Comparison of ENCODE assay signal across 27 cellular contexts in genomic region chr2:128270306-128271185, GRCh38. TPM values are rescaled to one million over a fixed set of nuclear protein-coding genes. Genes with fewer than 3 reads are reported as not detected.
DNase-seq lines count a peak whose midpoint lies in the region; ATAC-seq, FAIRE-seq and TF ChIP-seq lines count a peak whose summit lies in the region.
"Had no signal": no experiment of that assay in that cellular context is flagged by ENCODE, and none has a peak within 500 bp of the region (broad histone marks: within the 10 kb centered on the region; RNA-seq: fewer than 3 reads in every experiment).

No MANE protein-coding gene starts in this region.

- no peak overlapping the region for H3K4me3 Mint-ChIP-seq in activated CD8-positive, alpha-beta memory T cell treated with anti-CD3 and anti-CD28 coated beads, Interleukin-2, amount 10 ng/mL, durations not matched to agents 7 days and 5 days
- H3K4me3 Mint-ChIP-seq: activated naive CD8-positive, alpha-beta T cell treated with anti-CD3 and anti-CD28 coated beads, Interleukin-2, amount 10 ng/mL, durations not matched to agents 7 days and 5 days; activated T-helper 17 cell treated with anti-CD3 and anti-CD28 coated beads, Interleukin-2, amount 50 U/mL, for 72 hours; brain had no signal

- H3K9ac ChIP-seq in SK-N-SH = no peak overlapping the region
- no peak overlapping the region for H3K9ac ChIP-seq in HepG2 (ENCODE audit: insufficient read depth, low read depth, low read length)

- H3K79me2 ChIP-seq in SK-N-SH (ENCODE audit: insufficient read depth) = no peaks in the 10 kb centered on the region
- H3K79me2 ChIP-seq in HepG2 (ENCODE audit: insufficient read depth, low read length) = peaks cover 30% of the 10 kb centered on the region

- H3K36me3 ChIP-seq in SK-N-SH (replicated peaks in 1 of 2; ENCODE audit: control insufficient read depth in 1 of 2, insufficient read depth in 2 of 2, low read length in 1 of 2) (peaks cover 0 to 9% of the 10 kb centered on the region in 2 experiments), ascending aorta (peaks cover 0 to 9% of the 10 kb centered on the region in 2 donors), HepG2 (replicated peaks in 1 of 2; ENCODE audit: control insufficient read depth in 1 of 2, insufficient read depth in 2 of 2, low read length in 2 of 2) (peaks cover 36 to 58% of the 10 kb centered on the region in 2 experiments), spleen (peaks cover 0 to 84% (median 14%) of the 10 kb centered on the region in 6 donors)

- no peaks in the 10 kb centered on the region for H3K9me2 ChIP-seq in SK-N-SH

- no peaks in the 10 kb centered on the region for H3K27me3 Mint-ChIP-seq in activated CD8-positive, alpha-beta memory T cell treated with anti-CD3 and anti-CD28 coated beads, Interleukin-2, amount 10 ng/mL, durations not matched to agents 7 days and 5 days
- H3K27me3 Mint-ChIP-seq: activated naive CD8-positive, alpha-beta T cell treated with anti-CD3 and anti-CD28 coated beads, Interleukin-2, amount 10 ng/mL, durations not matched to agents 7 days and 5 days; activated T-helper 17 cell treated with anti-CD3 and anti-CD28 coated beads, Interleukin-2, amount 50 U/mL, for 72 hours; brain had no signal

- H3K4me3 ChIP-seq in SK-N-SH (ENCODE audit: low read depth in 2 of 2, low read length in 1 of 2) (no peak overlapping the region), ascending aorta (no peak overlapping the region), HepG2 (replicated peaks in 1 of 3; ENCODE audit: insufficient read depth in 1 of 3, low read depth in 2 of 3, low read length in 3 of 3) (no peak overlapping the region; a peak in 1 of 6 replicates), spleen (no peak overlapping the region)
- H3K4me3 ChIP-seq: GM12878, heart right ventricle, lung had no signal

- WGBS in SK-N-SH (ENCODE audit: low lambda C conversion rate) = 91% methylated on average over 13 of the region's 15 CpGs
- WGBS in HepG2 (ENCODE audit: low lambda C conversion rate) = 76% methylated on average over 14 of the region's 15 CpGs
- 77 to 85% (median 80%) methylated on average over 14 to 15 of the region's 15 CpGs for WGBS in spleen, 5 donors

- H3K27me3 ChIP-seq in SK-N-SH (ENCODE audit: insufficient read depth) (no peaks in the 10 kb centered on the region), ascending aorta (no peaks in the 10 kb centered on the region), HepG2 (ENCODE audit: control insufficient read depth in 1 of 2, insufficient read depth in 2 of 2, low read length in 2 of 2) (no peaks in the 10 kb centered on the region), spleen (replicated peaks in 1 of 7) (no peaks in the 10 kb centered on the region)
- H3K27me3 ChIP-seq: heart right ventricle had no signal

- no peak for TF ChIP-seq EP300 in SK-N-SH (IDR thresholded peaks at IDR 0.05; ENCODE audit: borderline replicate concordance in 1 of 2, low read depth in 1 of 2, low read length in 1 of 2)
- TF ChIP-seq EP300 in HepG2 (IDR thresholded peaks at IDR 0.05; ENCODE audit: low read depth in 2 of 2, low read length in 2 of 2) = peak in 1 of 2 experiments; percentile 45; a peak in 1 of 4 replicates
- no peak for TF ChIP-seq EP300 in HepG2 (CRISPR knock-in tag; IDR thresholded peaks at IDR 0.05; ENCODE audit: borderline replicate concordance)

- in situ Hi-C loops in HepG2 (cut with HindIII; ENCODE audit: extremely low pct_ligation_motif_present, low pct_unique_long_range_greater_than_20kb) = no loop called here

- no peak for TF ChIP-seq CTCF in SK-N-SH (IDR thresholded peaks at IDR 0.05)
- no peak for TF ChIP-seq CTCF in ascending aorta (IDR thresholded peaks at IDR 0.05)
- 0 out of 2 replicates have a peak, but pooled peaks have one; percentile 8 for TF ChIP-seq CTCF in HepG2 (CRISPR knock-in tag; IDR thresholded peaks at IDR 0.05)
- no peak for TF ChIP-seq CTCF in spleen (IDR thresholded peaks at IDR 0.05 in 8 of 11, conservative IDR thresholded peaks at IDR 0.05 in 3 of 11)

- TF ChIP-seq RAD21 in SK-N-SH (IDR thresholded peaks at IDR 0.05; ENCODE audit: low read length) (no peak), HepG2 (CRISPR knock-in tag; IDR thresholded peaks at IDR 0.05) (no peak)

- POLR2A ChIA-PET in SK-N-SH (lab: Yijun Ruan, JAX) = interaction anchor here (0.6 kb wide), 1 partner anchor 1130 kb away, joined by 3 read pairs; no protein-coding TSS in a partner anchor
- POLR2A ChIA-PET in HepG2 (lab: Yijun Ruan, JAX) = interaction anchor here (1.3 kb wide), 1 partner anchor 9 kb away, joined by 3 read pairs; no protein-coding TSS in a partner anchor

- H2AFZ ChIP-seq in SK-N-SH (ENCODE audit: low read depth) (no peak overlapping the region), HepG2 (ENCODE audit: low read length) (no peak overlapping the region)

- H3K27ac ChIP-seq in SK-N-SH (ENCODE audit: low read depth in 2 of 2, low read length in 1 of 2) (no peak overlapping the region; a peak in 1 of 4 replicates), ascending aorta (no peak overlapping the region), HepG2 (ENCODE audit: extremely low read length, insufficient read depth, low read length) (peak overlapping the region; percentile 50), spleen (peak overlapping the region in 1 of 8 donors; percentile 37)
- H3K27ac ChIP-seq: 22Rv1, heart right ventricle had no signal

- FAIRE-seq in HepG2 (lab: Jason Lieb, UNC) = peak; percentile 59
- FAIRE-seq: endothelial cell of umbilical vein, GM12878, RCC 7860 had no signal

- intact Hi-C loops in ascending aorta (cut with DNase I) (no loop called here), HepG2 (cut with micrococcal nuclease; ENCODE audit: unreplicated experiment) (no loop called here), spleen (cut with DNase I; ENCODE audit: low total_unique reads) (no loop called here)

- H3K36me3 Mint-ChIP-seq in activated CD8-positive, alpha-beta memory T cell treated with anti-CD3 and anti-CD28 coated beads, Interleukin-2, amount 10 ng/mL, durations not matched to agents 7 days and 5 days = peaks cover 12% of the 10 kb centered on the region

- H3K9me3 ChIP-seq in SK-N-SH (no peaks in the 10 kb centered on the region), ascending aorta (no peaks in the 10 kb centered on the region), HepG2 (ENCODE audit: low read length) (0 out of 2 replicates have a peak, but pooled peaks cover 3% of the 10 kb centered on the region), spleen (peaks cover 0 to 16% (median 16%) of the 10 kb centered on the region in 8 donors)

- H3K4me2 ChIP-seq in SK-N-SH = no peak overlapping the region
- peak overlapping the region; percentile 19 for H3K4me2 ChIP-seq in HepG2 (ENCODE audit: low read depth, low read length)

- H4K20me1 ChIP-seq in SK-N-SH (ENCODE audit: insufficient read depth) (no peaks in the 10 kb centered on the region), HepG2 (ENCODE audit: insufficient read depth, low read length) (peaks cover 29% of the 10 kb centered on the region; the same call in 1 of the 2 replicates)

- BruUV-seq in HepG2 (replicated peaks; lab: Mats Ljungman, UMichigan) = no TSS peak

- peaks cover 6% of the 10 kb centered on the region for H3K9me3 Mint-ChIP-seq in activated CD8-positive, alpha-beta memory T cell treated with anti-CD3 and anti-CD28 coated beads, Interleukin-2, amount 10 ng/mL, durations not matched to agents 7 days and 5 days (ENCODE audit: low read depth)
- H3K9me3 Mint-ChIP-seq: activated T-helper 17 cell treated with anti-CD3 and anti-CD28 coated beads, Interleukin-2, amount 50 U/mL, for 72 hours had no signal

- TF ChIP-seq POLR2A in HepG2 (IDR thresholded peaks at IDR 0.05; ENCODE audit: insufficient read depth in 1 of 2, low read depth in 2 of 2, low read length in 2 of 2) (no peak), spleen (IDR thresholded peaks at IDR 0.05) (no peak)

- DNase-seq in SK-N-SH = peak; percentile 17
- DNase-seq in ascending aorta (ENCODE audit: low spot score in 2 of 2) = peak; percentile 4 to 59
- DNase-seq in HepG2 (ENCODE audit: low spot score) = peak; percentile 48
- DNase-seq in spleen = peak; percentile 72
- no peak for DNase-seq in NCI-H526 treated with DMSO at 0.1 percent for 48 hours (lab: John Stamatoyannopoulos, UW)
- no peak for DNase-seq in activated CD8-positive, alpha-beta memory T cell treated with anti-CD3 and anti-CD28 coated beads, Interleukin-2, amount 10 ng/mL, durations not matched to agents 7 days and 5 days
- DNase-seq: activated naive CD8-positive, alpha-beta T cell treated with anti-CD3 and anti-CD28 coated beads, Interleukin-2, amount 10 ng/mL, durations not matched to agents 7 days and 5 days; cortex of kidney; GOT3; KG1; NCI-H1694 treated with DMSO at 0.1 percent for 48 hours; NCI-H226; stimulated activated CD4-positive, alpha-beta T cell treated with anti-CD3 and anti-CD28 coated beads, Interleukin-1b, Interleukin-23, amount 100 ng/mL, for 48 hours; stimulated activated naive CD4-positive, alpha-beta T cell treated with Interleukin-2 at 50 U/mL for 16 hours; T1000; trophoblast cell had no signal

- no peaks in the 10 kb centered on the region for H3F3A ChIP-seq in SK-N-SH (replicated peaks; ENCODE audit: insufficient read depth)

- H3K4me1 ChIP-seq in SK-N-SH (ENCODE audit: control insufficient read depth in 1 of 2, insufficient read depth in 2 of 2, low read depth in 1 of 2, low read length in 1 of 2) (peaks cover 0 to 26% of the 10 kb centered on the region in 2 experiments; a peak in 1 of 4 replicates), ascending aorta (no peaks in the 10 kb centered on the region), HepG2 (ENCODE audit: insufficient read depth, low read length) (peaks cover 27% of the 10 kb centered on the region), spleen (peaks cover 0 to 48% (median 18%) of the 10 kb centered on the region in 6 donors)

- peaks cover 2% of the 10 kb centered on the region for H3K4me1 Mint-ChIP-seq in activated CD8-positive, alpha-beta memory T cell treated with anti-CD3 and anti-CD28 coated beads, Interleukin-2, amount 10 ng/mL, durations not matched to agents 7 days and 5 days
- H3K4me1 Mint-ChIP-seq: activated naive CD8-positive, alpha-beta T cell treated with anti-CD3 and anti-CD28 coated beads, Interleukin-2, amount 10 ng/mL, durations not matched to agents 7 days and 5 days had no signal

- CTCF ChIA-PET in SK-N-SH (lab: Yijun Ruan, JAX) = interaction anchor here (1.0 kb wide), 1 partner anchor 36 kb away, joined by 4 read pairs; no protein-coding TSS in a partner anchor
- CTCF ChIA-PET in HepG2 (lab: Yijun Ruan, JAX; ENCODE audit: low intra/inter-chr PET ratio, low total read pairs) = no interaction called here
- CTCF ChIA-PET in activated CD8-positive, alpha-beta memory T cell treated with anti-CD3 and anti-CD28 coated beads, Interleukin-2, amount 10 ng/mL, durations not matched to agents 7 days and 5 days (lab: Charles Lee) = no interaction called here

- no peak overlapping the region for H3K27ac Mint-ChIP-seq in activated CD8-positive, alpha-beta memory T cell treated with anti-CD3 and anti-CD28 coated beads, Interleukin-2, amount 10 ng/mL, durations not matched to agents 7 days and 5 days
- H3K27ac Mint-ChIP-seq: activated naive CD8-positive, alpha-beta T cell treated with anti-CD3 and anti-CD28 coated beads, Interleukin-2, amount 10 ng/mL, durations not matched to agents 7 days and 5 days; activated T-helper 17 cell treated with anti-CD3 and anti-CD28 coated beads, Interleukin-2, amount 50 U/mL, for 72 hours had no signal

- ATAC-seq in SK-N-SH treated with all-trans-retinoic acid at 6 μM for 48 hours (no peak), HepG2 (peak; percentile 78), GM18873 (IDR thresholded peaks at IDR 0.05; ENCODE audit: low FRiP score, unreplicated experiment) (no peak)
- ATAC-seq in activated CD8-positive, alpha-beta memory T cell treated with anti-CD3 and anti-CD28 coated beads, Interleukin-2, amount 10 ng/mL, durations not matched to agents 7 days and 5 days = no peak
- ATAC-seq: activated CD4-positive, CD25-positive, alpha-beta regulatory T cell treated with anti-CD3 and anti-CD28 coated beads, Interleukin-2, amount 50 U/mL, for 24 hours; activated T-helper 17 cell treated with anti-CD3 and anti-CD28 coated beads, Interleukin-2, amount 50 U/mL, for 72 hours; GM12878 had no signal

RNA-seq across cellular contexts. Expression of gene HS6ST1, which starts 48.1 kb away (rescaled TPM):
- polyA plus RNA-seq in SK-N-SH (2012; rRNA removed) (5.2 and 5.9 TPM in 2 replicates), HepG2 (2011; rRNA removed) (34.5 and 42.2 TPM in 2 replicates), spleen (10 to 100 TPM in 1 of 3 donors, 1 to 10 TPM in 2; 7.2 to 24.7 (median 9.2) TPM)
- 2.9 and 4.9 TPM in 2 replicates for polyA plus RNA-seq in SK-N-SH (2012; cell fraction: cytosol; rRNA removed)
- 3.4 and 3.8 TPM in 2 replicates for polyA plus RNA-seq in SK-N-SH (2012; cell fraction: nucleus; rRNA removed)
- total RNA-seq in ascending aorta (42.7 TPM), HepG2 (2016; rRNA removed; fragmentation: Illumina TruSeq; extraction: Trizol) (68.4 and 84.6 TPM in 2 replicates), spleen (10 to 100 TPM; 52.2 to 99.5 (median 66.7) TPM)
- 8.0 TPM in 2 replicates for total RNA-seq in HepG2 (2016; cell fraction: cytosol; rRNA removed; fragmentation: Illumina TruSeq; extraction: Trizol; ENCODE audit: low read depth)
- 60.2 and 86.4 TPM in 2 replicates for total RNA-seq in HepG2 (2016; cell fraction: insoluble cytoplasmic fraction; rRNA removed; fragmentation: Illumina TruSeq; extraction: Trizol)
- total RNA-seq in HepG2 (2016; cell fraction: membrane; rRNA removed; fragmentation: Illumina TruSeq; extraction: Trizol) = 38.4 and 40.3 TPM in 2 replicates
- 59.1 and 66.3 TPM in 2 replicates for total RNA-seq in HepG2 (2016; cell fraction: nucleus; rRNA removed; fragmentation: Illumina TruSeq; extraction: Trizol)
- 35.2 and 53.7 TPM in 2 replicates for polyA plus RNA-seq in HepG2 (2011; cell fraction: cytosol; rRNA removed)
- 38.8 and 44.3 TPM in 2 replicates for polyA plus RNA-seq in HepG2 (2011; cell fraction: nucleus; rRNA removed)
- polyA plus RNA-seq in HepG2 (2012) = 50.2 and 79.5 TPM in 2 replicates
- 5.2 and 5.6 TPM in 2 replicates for polyA plus RNA-seq in HepG2 (2016; cell fraction: cytosol; fragmentation: Illumina TruSeq; extraction: Trizol; ENCODE audit: low read depth)
- 70.3 and 83.1 TPM in 2 replicates for polyA plus RNA-seq in HepG2 (2016; cell fraction: insoluble cytoplasmic fraction; fragmentation: Illumina TruSeq; extraction: Trizol; ENCODE audit: low read depth)
- 24.6 and 27.0 TPM in 2 replicates for polyA plus RNA-seq in HepG2 (2016; cell fraction: membrane; fragmentation: Illumina TruSeq; extraction: Trizol; ENCODE audit: low read depth)
- 106 and 113 TPM in 2 replicates for polyA plus RNA-seq in HepG2 (2016; cell fraction: nucleus; fragmentation: Illumina TruSeq; extraction: Trizol; ENCODE audit: insufficient read depth, low read depth)
- polyA minus RNA-seq in HepG2 (2011; rRNA and poly(A)+ RNA removed; ENCODE audit: low replicate concordance) = 7.6 and 148 TPM in 2 replicates
- polyA minus RNA-seq in HepG2 (2011; cell fraction: cytosol; rRNA and poly(A)+ RNA removed) = 47.4 and 52.3 TPM in 2 replicates
- 39.0 and 60.8 TPM in 2 replicates for polyA minus RNA-seq in HepG2 (2011; cell fraction: nucleus; rRNA and poly(A)+ RNA removed)
- total RNA-seq in activated CD8-positive, alpha-beta memory T cell treated with anti-CD3 and anti-CD28 coated beads, Interleukin-2, amount 10 ng/mL, durations not matched to agents 7 days and 5 days = 1 to 10 TPM; 7.0 to 8.6 TPM

Comparison
In these comparisons a context has a peak if more than half of its experiments do, and no peak if none do; other contexts are left out.
1. DNase-seq: peak in SK-N-SH (single experiment), ascending aorta (2 of 2), HepG2 (single experiment) and spleen (single experiment); none in NCI-H526 treated with DMSO at 0.1 percent for 48 hours (single experiment) and activated CD8-positive, alpha-beta memory T cell treated with anti-CD3 and anti-CD28 coated beads, Interleukin-2, amount 10 ng/mL, durations not matched to agents 7 days and 5 days (single experiment).
2. Of the 25 proteins assayed by ChIP-seq in both HepG2 and SK-N-SH: peak only in HepG2: CTCF, FOSL2, MAX, MXI1, RXRA, TAF1 and 1 more; only in SK-N-SH: none; in both: none; in neither: 17; mixed calls (peak in some experiments, not most) for 1.